22 cellular contexts compared by ENCODE assay signal in genomic region chr7:109092268-109092667, GRCh38.
DNase-seq lines count a peak whose midpoint lies in the region; ATAC-seq and TF ChIP-seq lines count a peak whose summit lies in the region.
"Had no signal": no experiment of that assay in that cellular context is flagged by ENCODE, and none has a peak within 500 bp of the region (broad histone marks: within the 10 kb centered on the region; RNA-seq: fewer than 3 reads in every experiment).

No MANE protein-coding gene starts in this region.

- H3K27ac Mint-ChIP-seq in stimulated activated memory B cell treated with anti-CD40 and anti-IgM and Interleukin-4, amounts not matched to agents 10 μg/mL and 1 μg/mL and 100 μg/mL, for 72 hours = no peak overlapping the region
- H3K27ac Mint-ChIP-seq: activated T-helper 2 cell treated with anti-CD3 and anti-CD28 coated beads, Interferon-gamma antibody, Interleukin-2, Interleukin-4, amounts not matched to agents 10 μg/mL and 5 μg/mL and 100 μg/mL, durations not matched to agents 14 hours and 24 hours and 36 hours; dendritic cell treated with granulocyte-macrophage colony-stimulating factor and Interleukin-4, amounts not matched to agents 40 ng/mL and 50 ng/mL, for 4 days; naive thymus-derived CD8-positive, alpha-beta T cell had no signal

- no peak overlapping the region for H3K4me3 Mint-ChIP-seq in stimulated activated memory B cell treated with anti-CD40 and anti-IgM and Interleukin-4, amounts not matched to agents 10 μg/mL and 1 μg/mL and 100 μg/mL, for 72 hours
- H3K4me3 Mint-ChIP-seq: dendritic cell treated with granulocyte-macrophage colony-stimulating factor and Interleukin-4, amounts not matched to agents 40 ng/mL and 50 ng/mL, for 4 days; naive thymus-derived CD8-positive, alpha-beta T cell had no signal

- TF ChIP-seq CTCF in astrocyte of the cerebellum (IDR thresholded peaks at IDR 0.05; ENCODE audit: low read depth, low read length, missing control alignments) = peak; percentile 31
- peak; percentile 52 for TF ChIP-seq CTCF in retinal pigment epithelial cell (conservative IDR thresholded peaks at IDR 0.05; ENCODE audit: low read depth, low read length)
- TF ChIP-seq CTCF in GM10248 (IDR thresholded peaks at IDR 0.05; ENCODE audit: control extremely low read depth, extremely low read depth, low read depth, missing control alignments) = no peak

- no peaks in the 10 kb centered on the region for H3K4me1 Mint-ChIP-seq in stimulated activated memory B cell treated with anti-CD40 and anti-IgM and Interleukin-4, amounts not matched to agents 10 μg/mL and 1 μg/mL and 100 μg/mL, for 72 hours
- H3K4me1 Mint-ChIP-seq: naive thymus-derived CD8-positive, alpha-beta T cell had no signal

- POLR2A ChIA-PET in GM10248 (lab: Yijun Ruan, JAX) = no interaction called here

- H3K9me3 Mint-ChIP-seq in stimulated activated memory B cell treated with anti-CD40 and anti-IgM and Interleukin-4, amounts not matched to agents 10 μg/mL and 1 μg/mL and 100 μg/mL, for 72 hours = peaks cover 8% of the 10 kb centered on the region

- in situ Hi-C loops in astrocyte of the cerebellum (cut with HindIII; ENCODE audit: low sequenced_read_pairs) = no loop called here

- H3K4me3 ChIP-seq in astrocyte of the cerebellum (ENCODE audit: low read depth, low read length) (no peak overlapping the region), retinal pigment epithelial cell (ENCODE audit: low read length) (no peak overlapping the region)
- H3K4me3 ChIP-seq: A549; BLaER1 treated with 17β-estradiol and CSF1 and Interleukin-3, amounts not matched to agents 10 nM and 100 nM; breast epithelium; K562; skin epidermis had no signal

- CTCF ChIA-PET in GM10248 (lab: Yijun Ruan, JAX) = interaction anchor here (0.7 to 3.0 kb wide), 3 partner anchors 10 to 480 kb away, joined by 3 to 9 read pairs (median 3); no protein-coding TSS in a partner anchor

- ATAC-seq in stimulated activated memory B cell treated with anti-CD40 and anti-IgM and Interleukin-4, amounts not matched to agents 10 μg/mL and 1 μg/mL and 100 μg/mL, for 72 hours = no peak
- ATAC-seq in HG02588 (IDR thresholded peaks at IDR 0.05; ENCODE audit: unreplicated experiment) = no peak
- ATAC-seq: K562; naive thymus-derived CD8-positive, alpha-beta T cell had no signal

- DNase-seq in NCI-H2171 treated with DMSO at 0.1 percent for 48 hours (lab: John Stamatoyannopoulos, UW) = peak; percentile 2
- no peak for DNase-seq in NCI-H2171 (lab: John Stamatoyannopoulos, UW)
- peak; percentile 18 for DNase-seq in NCI-H82 (lab: John Stamatoyannopoulos, UW)
- DNase-seq in astrocyte of the cerebellum (ENCODE audit: low read depth) = no peak
- no peak for DNase-seq in retinal pigment epithelial cell (ENCODE audit: low read depth)
- no peak for DNase-seq in GM10248 (ENCODE audit: extremely low spot score)
- DNase-seq: activated CD4-positive, alpha-beta T cell treated with anti-CD3 and anti-CD28 coated beads for 48 hours; foreskin melanocyte; naive thymus-derived CD8-positive, alpha-beta T cell; NCI-H1092 treated with DMSO at 0.1 percent for 48 hours; NCI-H69; posterior cingulate gyrus; stimulated activated CD4-positive, alpha-beta T cell treated with anti-CD3 and anti-CD28 coated beads, Interleukin-4, amount 100 ng/mL, for 24 hours had no signal

- H3K27me3 Mint-ChIP-seq in stimulated activated memory B cell treated with anti-CD40 and anti-IgM and Interleukin-4, amounts not matched to agents 10 μg/mL and 1 μg/mL and 100 μg/mL, for 72 hours = no peaks in the 10 kb centered on the region
- H3K27me3 Mint-ChIP-seq: dendritic cell treated with granulocyte-macrophage colony-stimulating factor and Interleukin-4, amounts not matched to agents 40 ng/mL and 50 ng/mL, for 4 days; naive thymus-derived CD8-positive, alpha-beta T cell had no signal

- no peaks in the 10 kb centered on the region for H3K36me3 Mint-ChIP-seq in stimulated activated memory B cell treated with anti-CD40 and anti-IgM and Interleukin-4, amounts not matched to agents 10 μg/mL and 1 μg/mL and 100 μg/mL, for 72 hours

Comparison
In these comparisons a context has a peak if more than half of its experiments do, and no peak if none do; other contexts are left out.
1. DNase-seq: peak in NCI-H2171 treated with DMSO at 0.1 percent for 48 hours (single experiment) and NCI-H82 (single experiment); none in NCI-H2171 (single experiment), astrocyte of the cerebellum (single experiment), retinal pigment epithelial cell (single experiment) and GM10248 (single experiment).